In genomic region chr11:8683115-8683807, GRCh38 we compare ENCODE assay signal across 8 cellular contexts. TPM values are rescaled to one million over a fixed set of nuclear protein-coding genes. Genes with fewer than 3 reads are reported as not detected.
DNase-seq lines count a peak whose midpoint lies in the region; ATAC-seq, FAIRE-seq and TF ChIP-seq lines count a peak whose summit lies in the region.

No MANE protein-coding gene starts in this region.

- H3K4me1 ChIP-seq in hepatocyte (ENCODE audit: insufficient read depth): peaks cover 17% of the 10 kb centered on the region
- H3K4me1 ChIP-seq in small intestine (ENCODE audit: control insufficient read depth in 2 of 2, insufficient read depth in 1 of 2, low read depth in 1 of 2, low read length in 1 of 2): peaks cover 3% of the 10 kb centered on the region in 2 donors

- no peak for FAIRE-seq in small intestine (lab: Jason Lieb, UNC)

- H3K36me3 ChIP-seq in hepatocyte (replicated peaks; ENCODE audit: insufficient read depth, low read depth) (no peaks in the 10 kb centered on the region), small intestine (ENCODE audit: control insufficient read depth in 2 of 2, insufficient read depth in 2 of 2, low read length in 2 of 2) (peaks cover 12 to 22% of the 10 kb centered on the region in 2 donors)

- peaks cover 41% of the 10 kb centered on the region for H3K36me3 Mint-ChIP-seq in activated naive CD4-positive, alpha-beta T cell treated with anti-CD3 and anti-CD28 coated beads, Interleukin-2, amount 50 U/mL, for 24 hours

- peak overlapping the region; percentile 61 for H2AFZ ChIP-seq in hepatocyte

- peak overlapping the region; percentile 90 for H3K4me2 ChIP-seq in hepatocyte

- TF ChIP-seq CTCF in AG09309 (IDR thresholded peaks at IDR 0.05; ENCODE audit: control insufficient read depth, insufficient read depth, low read depth, low read length, missing control alignments): no peak
- TF ChIP-seq CTCF in hepatocyte (IDR thresholded peaks at IDR 0.05; ENCODE audit: poor library complexity): no peak

- H3K79me2 ChIP-seq in hepatocyte: peaks cover 36% of the 10 kb centered on the region

- H3K9me3 ChIP-seq in hepatocyte (ENCODE audit: low read depth) (no peaks in the 10 kb centered on the region), small intestine (ENCODE audit: control insufficient read depth, low read depth) (no peaks in the 10 kb centered on the region)

- H3K4me3 ChIP-seq in AG09309 (ENCODE audit: control insufficient read depth, low read depth, low read length) (peak overlapping the region; percentile 98), hepatocyte (peak overlapping the region; percentile 89), small intestine (ENCODE audit: low read depth in 1 of 2, low read length in 2 of 2) (peak overlapping the region; percentile 79 to 80)

- H3K9me3 Mint-ChIP-seq in activated naive CD4-positive, alpha-beta T cell treated with anti-CD3 and anti-CD28 coated beads, Interleukin-2, amount 50 U/mL, for 24 hours: peaks cover 5% of the 10 kb centered on the region

- no peaks in the 10 kb centered on the region for H3K27me3 Mint-ChIP-seq in activated naive CD4-positive, alpha-beta T cell treated with anti-CD3 and anti-CD28 coated beads, Interleukin-2, amount 50 U/mL, for 24 hours

- H3K27me3 ChIP-seq in hepatocyte (no peaks in the 10 kb centered on the region), small intestine (ENCODE audit: control insufficient read depth in 2 of 2, insufficient read depth in 2 of 2, low read length in 2 of 2) (no peaks in the 10 kb centered on the region)

- H3K27ac ChIP-seq in hepatocyte (peak overlapping the region; percentile 98), small intestine (ENCODE audit: low read depth in 1 of 2, low read length in 1 of 2) (peak overlapping the region; percentile 82 to 98)

- H3K4me1 Mint-ChIP-seq in activated naive CD4-positive, alpha-beta T cell treated with anti-CD3 and anti-CD28 coated beads, Interleukin-2, amount 50 U/mL, for 24 hours: peaks cover 41% of the 10 kb centered on the region

- H3K27ac Mint-ChIP-seq in activated naive CD4-positive, alpha-beta T cell treated with anti-CD3 and anti-CD28 coated beads, Interleukin-2, amount 50 U/mL, for 24 hours: peak overlapping the region; percentile 99

- WGBS in hepatocyte (ENCODE audit: low lambda C conversion rate, missing lambda C conversion rate): 4% methylated on average over 27 of the region's 27 CpGs
- WGBS in small intestine, 3 donors: 1 to 2% (median 1%) methylated on average over 27 of the region's 27 CpGs

- peak overlapping the region; percentile 99 for H3K4me3 Mint-ChIP-seq in activated naive CD4-positive, alpha-beta T cell treated with anti-CD3 and anti-CD28 coated beads, Interleukin-2, amount 50 U/mL, for 24 hours

- peaks cover 5% of the 10 kb centered on the region for H4K20me1 ChIP-seq in hepatocyte (ENCODE audit: insufficient read depth, poor library complexity, severe bottlenecking)

- peak; percentile 9 for ATAC-seq in HG02884 (IDR thresholded peaks at IDR 0.05; ENCODE audit: unreplicated experiment)
- ATAC-seq in HG03108 (IDR thresholded peaks at IDR 0.05; ENCODE audit: unreplicated experiment): no peak
- ATAC-seq in HG02588 (IDR thresholded peaks at IDR 0.05; ENCODE audit: unreplicated experiment): no peak

- DNase-seq in AG09309 (ENCODE audit: low read depth) (no peak), hepatocyte (ENCODE audit: low spot score) (no peak), small intestine (no peak), NCI-H128 (lab: John Stamatoyannopoulos, UW; ENCODE audit: unreplicated experiment) (no peak)

- no peaks in the 10 kb centered on the region for H3K9me2 ChIP-seq in hepatocyte (replicated peaks; ENCODE audit: insufficient read depth)

RNA-seq across cellular contexts. Expression of gene RPL27A, which starts 0.7 kb away (rescaled TPM):
- 818 and 854 TPM in 2 replicates for total RNA-seq in hepatocyte
- polyA plus RNA-seq in hepatocyte (803 and 849 TPM in 2 replicates), small intestine (1,000 to 10,000 TPM; 2,503 to 4,316 (median 3,232) TPM)

RNA-seq across cellular contexts. Expression of gene TRIM66, which starts 0.8 kb away (rescaled TPM):
- total RNA-seq in hepatocyte: 1.2 and 4.7 TPM in 2 replicates
- polyA plus RNA-seq in hepatocyte (1.4 and 2.1 TPM in 2 replicates), small intestine (1 to 10 TPM; 1.4 to 4.9 (median 3.1) TPM)
